In genomic region chr2:160467086-160467485, GRCh38 we compare ENCODE assay signal across 19 cellular contexts.
"Had no signal": no experiment of that assay in that cellular context is flagged by ENCODE, and none has a peak within 500 bp of the region (broad histone marks: within the 10 kb centered on the region; RNA-seq: fewer than 3 reads in every experiment).

No MANE protein-coding gene starts in this region.

- H3K27ac Mint-ChIP-seq: type B pancreatic cell had no signal

- H3K9me3 Mint-ChIP-seq: naive B cell, type B pancreatic cell had no signal

- H3K9me3 ChIP-seq: heart left ventricle, neutrophil, stomach had no signal

- H3K36me3 ChIP-seq: heart left ventricle, neutrophil, stomach had no signal

- FAIRE-seq: endometrium, frontal cortex, urothelium cell line had no signal

- H3K4me3 ChIP-seq: heart left ventricle, stomach had no signal

- H3K27me3 Mint-ChIP-seq: type B pancreatic cell had no signal

- H3K4me1 Mint-ChIP-seq: naive B cell had no signal

- H3K27ac ChIP-seq: heart left ventricle, neutrophil, stomach had no signal

- ATAC-seq: esophagus mucosa, heart left ventricle, sciatic nerve had no signal

- H3K36me3 Mint-ChIP-seq: naive B cell had no signal

- DNase-seq: effector memory CD4-positive, alpha-beta T cell; heart left ventricle; hippocampal formation; kidney glomerular epithelial cell; mesendoderm; naive B cell; posterior cingulate gyrus; stimulated activated CD4-positive, alpha-beta T cell treated with anti-CD3 and anti-CD28 coated beads, Interleukin-2, amount 100 ng/mL, for 24 hours; stimulated activated CD4-positive, alpha-beta T cell treated with anti-CD3 and anti-CD28 coated beads, Interleukin-4, amount 100 ng/mL, for 4 hours; stimulated activated naive CD4-positive, alpha-beta T cell; stomach; substantia nigra had no signal

- H3K27me3 ChIP-seq: heart left ventricle, neutrophil, stomach had no signal

- H3K4me3 Mint-ChIP-seq: naive B cell, type B pancreatic cell had no signal
